14 cellular contexts compared by ENCODE assay signal in the genomic region with DNA sequence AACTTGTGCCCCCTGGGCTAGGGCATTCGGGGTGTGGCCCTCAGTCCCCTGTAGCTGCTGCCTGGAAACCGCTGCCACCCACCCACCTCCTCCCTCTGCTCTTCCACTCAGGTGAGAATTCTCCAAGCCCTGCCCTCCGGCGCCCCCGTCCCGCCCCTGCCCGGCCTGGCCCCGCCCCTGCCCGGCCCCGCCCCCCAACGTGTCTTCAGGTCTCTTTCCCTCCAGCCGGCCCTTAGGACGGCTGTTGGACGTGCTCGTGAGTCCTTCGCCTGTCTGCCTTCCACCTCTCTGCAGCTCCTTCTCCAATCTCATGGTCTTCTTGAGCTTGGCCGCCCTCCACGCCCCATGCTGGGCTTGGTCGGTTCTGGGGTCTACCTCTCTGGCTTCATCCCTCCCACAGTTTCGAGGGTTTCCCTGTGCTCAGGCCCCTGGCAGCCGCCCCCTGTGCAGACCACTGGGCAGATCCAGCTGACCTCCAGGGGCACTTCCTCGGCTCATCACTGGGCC. TPM values are rescaled to one million over a fixed set of nuclear protein-coding genes. Genes with fewer than 3 reads are reported as not detected.
A peak's percentile ranks its signal among the peaks of the same experiment; 100 is the strongest.
DNase-seq lines count a peak whose midpoint lies in the region; ATAC-seq and TF ChIP-seq lines count a peak whose summit lies in the region.
"Had no signal": no experiment of that assay in that cellular context is flagged by ENCODE, and none has a peak within 500 bp of the region (broad histone marks: within the 10 kb centered on the region; RNA-seq: fewer than 3 reads in every experiment).

No MANE protein-coding gene starts in this region.

- CTCF ChIA-PET in activated CD4-positive, alpha-beta memory T cell treated with anti-CD3 and anti-CD28 coated beads for 36 hours (lab: Charles Lee): interaction anchor here (0.7 to 1.8 kb wide), 3 partner anchors 8 to 88 kb away, joined by 3 to 7 read pairs (median 3); partner anchors contain the start of gene SCO2
- CTCF ChIA-PET in activated CD4-positive, alpha-beta memory T cell treated with anti-CD3 and anti-CD28 coated beads, Interleukin-2, amount 10 ng/mL, durations not matched to agents 7 days and 5 days (lab: Charles Lee): interaction anchor here (0.7 kb wide), 1 partner anchor 88 kb away, joined by 3 read pairs; the partner anchor contains the start of gene SCO2

- peaks cover 19% of the 10 kb centered on the region for H3K27me3 Mint-ChIP-seq in activated CD4-positive, alpha-beta memory T cell treated with anti-CD3 and anti-CD28 coated beads for 36 hours
- peaks cover 26% of the 10 kb centered on the region for H3K27me3 Mint-ChIP-seq in activated CD4-positive, alpha-beta memory T cell treated with anti-CD3 and anti-CD28 coated beads, Interleukin-2, amount 10 ng/mL, durations not matched to agents 7 days and 5 days

- POLR2A ChIA-PET in activated CD4-positive, alpha-beta memory T cell treated with anti-CD3 and anti-CD28 coated beads for 36 hours (lab: Charles Lee): no interaction called here
- POLR2A ChIA-PET in activated CD4-positive, alpha-beta memory T cell treated with anti-CD3 and anti-CD28 coated beads, Interleukin-2, amount 10 ng/mL, durations not matched to agents 7 days and 5 days (lab: Charles Lee): interaction anchor here (1.9 kb wide), 1 partner anchor 8 kb away, joined by 5 read pairs; no protein-coding TSS in a partner anchor

- H3K27me3 ChIP-seq in spleen (replicated peaks in 1 of 7): peaks cover 0 to 50% (median 8%) of the 10 kb centered on the region in 7 donors

- H3K9me3 ChIP-seq in spleen: no peaks in the 10 kb centered on the region

- TF ChIP-seq POLR2A in spleen (IDR thresholded peaks at IDR 0.05): no peak

- H3K27ac ChIP-seq in spleen (no peak overlapping the region), coronary artery (no peak overlapping the region)

- intact Hi-C loops in activated CD4-positive, alpha-beta memory T cell treated with anti-CD3 and anti-CD28 coated beads for 36 hours (cut with micrococcal nuclease): loop anchor here (10.0 kb wide), 1 partner anchor 48 kb away; the partner anchor contains the start of gene SYCE3
- intact Hi-C loops in spleen (cut with DNase I; ENCODE audit: low total_unique reads): no loop called here

- no peak overlapping the region for H3K4me3 Mint-ChIP-seq in activated CD4-positive, alpha-beta memory T cell treated with anti-CD3 and anti-CD28 coated beads for 36 hours
- no peak overlapping the region for H3K4me3 Mint-ChIP-seq in activated CD4-positive, alpha-beta memory T cell treated with anti-CD3 and anti-CD28 coated beads, Interleukin-2, amount 10 ng/mL, durations not matched to agents 7 days and 5 days
- H3K4me3 Mint-ChIP-seq: activated naive CD8-positive, alpha-beta T cell treated with anti-CD3 and anti-CD28 coated beads, Interleukin-2, amount 10 ng/mL, durations not matched to agents 7 days and 5 days had no signal

- peaks cover 3% of the 10 kb centered on the region for H3K4me1 Mint-ChIP-seq in activated CD4-positive, alpha-beta memory T cell treated with anti-CD3 and anti-CD28 coated beads for 36 hours (ENCODE audit: low read depth)
- H3K4me1 Mint-ChIP-seq in activated CD4-positive, alpha-beta memory T cell treated with anti-CD3 and anti-CD28 coated beads, Interleukin-2, amount 10 ng/mL, durations not matched to agents 7 days and 5 days: peaks cover 3% of the 10 kb centered on the region

- WGBS in spleen, 5 donors: 29 to 44% (median 31%) methylated on average over 15 to 22 of the region's 22 CpGs

- H3K36me3 Mint-ChIP-seq in activated CD4-positive, alpha-beta memory T cell treated with anti-CD3 and anti-CD28 coated beads for 36 hours: no peaks in the 10 kb centered on the region
- H3K36me3 Mint-ChIP-seq in activated CD4-positive, alpha-beta memory T cell treated with anti-CD3 and anti-CD28 coated beads, Interleukin-2, amount 10 ng/mL, durations not matched to agents 7 days and 5 days (ENCODE audit: low read depth): no peaks in the 10 kb centered on the region
- H3K36me3 Mint-ChIP-seq: activated naive CD8-positive, alpha-beta T cell treated with anti-CD3 and anti-CD28 coated beads, Interleukin-2, amount 10 ng/mL, durations not matched to agents 7 days and 5 days had no signal

- H3K27ac Mint-ChIP-seq in activated CD4-positive, alpha-beta memory T cell treated with anti-CD3 and anti-CD28 coated beads for 36 hours: no peak overlapping the region
- no peak overlapping the region for H3K27ac Mint-ChIP-seq in activated CD4-positive, alpha-beta memory T cell treated with anti-CD3 and anti-CD28 coated beads, Interleukin-2, amount 10 ng/mL, durations not matched to agents 7 days and 5 days
- H3K27ac Mint-ChIP-seq: activated naive CD8-positive, alpha-beta T cell treated with anti-CD3 and anti-CD28 coated beads, Interleukin-2, amount 10 ng/mL, durations not matched to agents 7 days and 5 days had no signal

- no peak for ATAC-seq in HG03342 (IDR thresholded peaks at IDR 0.05; ENCODE audit: unreplicated experiment)

- peaks cover 0 to 8% (median 0%) of the 10 kb centered on the region in 6 donors for H3K4me1 ChIP-seq in spleen

- TF ChIP-seq CTCF in epithelial cell of esophagus (IDR thresholded peaks at IDR 0.05; ENCODE audit: insufficient read depth, low read depth, low read length, missing control alignments): no peak
- no peak for TF ChIP-seq CTCF in spleen (IDR thresholded peaks at IDR 0.05 in 8 of 11, conservative IDR thresholded peaks at IDR 0.05 in 3 of 11)
- no peak for TF ChIP-seq CTCF in coronary artery (IDR thresholded peaks at IDR 0.05)

- H3K4me3 ChIP-seq in epithelial cell of esophagus (ENCODE audit: low read length) (no peak overlapping the region), spleen (no peak overlapping the region), coronary artery (no peak overlapping the region)

- no peaks in the 10 kb centered on the region for H3K36me3 ChIP-seq in spleen

- no peaks in the 10 kb centered on the region for H3K9me3 Mint-ChIP-seq in activated CD4-positive, alpha-beta memory T cell treated with anti-CD3 and anti-CD28 coated beads for 36 hours
- H3K9me3 Mint-ChIP-seq in activated CD4-positive, alpha-beta memory T cell treated with anti-CD3 and anti-CD28 coated beads, Interleukin-2, amount 10 ng/mL, durations not matched to agents 7 days and 5 days: no peaks in the 10 kb centered on the region
- H3K9me3 Mint-ChIP-seq: activated naive CD8-positive, alpha-beta T cell treated with anti-CD3 and anti-CD28 coated beads, Interleukin-2, amount 10 ng/mL, durations not matched to agents 7 days and 5 days had no signal

- DNase-seq in activated CD4-positive, alpha-beta memory T cell treated with anti-CD3 and anti-CD28 coated beads for 36 hours: peak; percentile 27
- no peak for DNase-seq in activated CD4-positive, alpha-beta memory T cell treated with anti-CD3 and anti-CD28 coated beads, Interleukin-2, amount 10 ng/mL, durations not matched to agents 7 days and 5 days
- DNase-seq in NCI-H748 (lab: John Stamatoyannopoulos, UW; ENCODE audit: unreplicated experiment): peak; percentile 56
- peak; percentile 19 for DNase-seq in epithelial cell of esophagus (ENCODE audit: low read depth)
- DNase-seq in spleen: peak; percentile 71
- no peak for DNase-seq in OCI-M2 (lab: John Stamatoyannopoulos, UW; ENCODE audit: unreplicated experiment)
- no peak for DNase-seq in coronary artery (ENCODE audit: low spot score)
- DNase-seq: activated naive CD8-positive, alpha-beta T cell treated with anti-CD3 and anti-CD28 coated beads, Interleukin-2, amount 10 ng/mL, durations not matched to agents 7 days and 5 days; effector CD4-positive, alpha-beta T cell; hypothalamus; KBM-7; NCI-H524 treated with DMSO at 0.1 percent for 48 hours had no signal

RNA-seq across cellular contexts. Expression of gene MAPK8IP2, which starts 12.2 kb away (rescaled TPM):
- total RNA-seq in activated CD4-positive, alpha-beta memory T cell treated with anti-CD3 and anti-CD28 coated beads for 36 hours: under 1 TPM; 0.10 to 0.19 TPM
- under 1 TPM; 0.15 to 0.18 TPM for total RNA-seq in activated CD4-positive, alpha-beta memory T cell treated with anti-CD3 and anti-CD28 coated beads, Interleukin-2, amount 10 ng/mL, durations not matched to agents 7 days and 5 days
- 1 to 10 TPM in 3 of 7 donors, under 1 TPM in 4; 0.64 to 2.7 (median 0.79) TPM for total RNA-seq in spleen
- under 1 TPM; 0.22 to 0.99 (median 0.29) TPM for polyA plus RNA-seq in spleen

RNA-seq across cellular contexts. Expression of gene ARSA, which starts 15.2 kb away (rescaled TPM):
- total RNA-seq in activated CD4-positive, alpha-beta memory T cell treated with anti-CD3 and anti-CD28 coated beads for 36 hours: 10 to 100 TPM; 23.9 to 25.8 TPM
- 10 to 100 TPM; 63.1 to 65.0 TPM for total RNA-seq in activated CD4-positive, alpha-beta memory T cell treated with anti-CD3 and anti-CD28 coated beads, Interleukin-2, amount 10 ng/mL, durations not matched to agents 7 days and 5 days
- 10 to 100 TPM; 51.0 to 80.2 (median 58.7) TPM for total RNA-seq in spleen
- 100 to 1,000 TPM in 1 of 3 donors, 10 to 100 TPM in 2; 26.0 to 108 (median 86.7) TPM for polyA plus RNA-seq in spleen

RNA-seq across cellular contexts. Expression of gene CHKB, which starts 30.1 kb away (rescaled TPM):
- 10 to 100 TPM; 76.2 to 76.3 TPM for total RNA-seq in activated CD4-positive, alpha-beta memory T cell treated with anti-CD3 and anti-CD28 coated beads for 36 hours
- 100 to 1,000 TPM; 101 to 111 TPM for total RNA-seq in activated CD4-positive, alpha-beta memory T cell treated with anti-CD3 and anti-CD28 coated beads, Interleukin-2, amount 10 ng/mL, durations not matched to agents 7 days and 5 days
- total RNA-seq in spleen: 100 to 1,000 TPM in 5 of 7 donors, 10 to 100 TPM in 2; 94.4 to 142 (median 111) TPM
- polyA plus RNA-seq in spleen: 100 to 1,000 TPM; 161 to 502 (median 339) TPM

RNA-seq across cellular contexts. Expression of gene CPT1B, which starts 34.5 kb away (rescaled TPM):
- 10 to 100 TPM; 33.3 to 36.9 TPM for total RNA-seq in activated CD4-positive, alpha-beta memory T cell treated with anti-CD3 and anti-CD28 coated beads for 36 hours
- 10 to 100 TPM; 60.8 to 60.9 TPM for total RNA-seq in activated CD4-positive, alpha-beta memory T cell treated with anti-CD3 and anti-CD28 coated beads, Interleukin-2, amount 10 ng/mL, durations not matched to agents 7 days and 5 days
- total RNA-seq in spleen: 10 to 100 TPM; 25.0 to 46.4 (median 31.5) TPM
- polyA plus RNA-seq in spleen: 10 to 100 TPM; 23.6 to 55.3 (median 37.0) TPM

RNA-seq across cellular contexts. Expression of gene SYCE3, which starts 50.0 kb away (rescaled TPM):
- total RNA-seq in activated CD4-positive, alpha-beta memory T cell treated with anti-CD3 and anti-CD28 coated beads for 36 hours: 1 to 10 TPM in 1 of 2 experiments, under 1 TPM in 1; 0.87 to 1.0 TPM
- total RNA-seq in activated CD4-positive, alpha-beta memory T cell treated with anti-CD3 and anti-CD28 coated beads, Interleukin-2, amount 10 ng/mL, durations not matched to agents 7 days and 5 days: under 1 TPM; 0.58 to 0.71 TPM
- 1 to 10 TPM in 1 of 7 donors, not detected in 6; 3.0 TPM for total RNA-seq in spleen
- polyA plus RNA-seq in spleen: under 1 TPM in 1 of 3 donors, not detected in 2; 0.50 TPM
- total RNA-seq: urinary bladder had no signal
- polyA plus RNA-seq: urinary bladder had no signal

Comparison
In these comparisons a context has a peak if more than half of its experiments do, and no peak if none do; other contexts are left out.
1. DNase-seq: peak in activated CD4-positive, alpha-beta memory T cell treated with anti-CD3 and anti-CD28 coated beads for 36 hours (single experiment), NCI-H748 (single experiment), epithelial cell of esophagus (single experiment) and spleen (single experiment); none in activated CD4-positive, alpha-beta memory T cell treated with anti-CD3 and anti-CD28 coated beads, Interleukin-2, amount 10 ng/mL, durations not matched to agents 7 days and 5 days (single experiment), OCI-M2 (single experiment) and coronary artery (single experiment).